ENCODE assay signal across 18 cellular contexts in genomic region chr7:7104971-7105370, GRCh38.
A peak's percentile ranks its signal among the peaks of the same experiment; 100 is the strongest.
DNase-seq lines count a peak whose midpoint lies in the region; ATAC-seq and TF ChIP-seq lines count a peak whose summit lies in the region.
"Had no signal": no experiment of that assay in that cellular context is flagged by ENCODE, and none has a peak within 500 bp of the region (broad histone marks: within the 10 kb centered on the region; RNA-seq: fewer than 3 reads in every experiment).

No MANE protein-coding gene starts in this region.

- no peak for DNase-seq in activated CD4-positive, alpha-beta T cell treated with anti-CD3 and anti-CD28 coated beads, Interleukin-2, amount 10 ng/mL, durations not matched to agents 7 days and 5 days
- DNase-seq in activated CD4-positive, alpha-beta T cell treated with anti-CD3 and anti-CD28 coated beads, Interleukin-2, amount 50 U/mL, for 1 hour, result no peak
- no peak for DNase-seq in trophoblast cell
- no peak for DNase-seq in cerebellar nuclear complex (lab: John Stamatoyannopoulos, UW)
- no peak for DNase-seq in body of pancreas
- no peak for DNase-seq in AG20443 (ENCODE audit: low spot score)
- DNase-seq: Calu3, DMS79, GF-D8, KG1, MM.1S, NCI-H2029, NCI-H2171 treated with DMSO at 0.1 percent for 48 hours, NCI-H510A treated with DMSO at 0.1 percent for 48 hours, SIG-M5 had no signal

- H3K36me3 Mint-ChIP-seq in activated CD4-positive, alpha-beta T cell treated with anti-CD3 and anti-CD28 coated beads, Interleukin-2, amount 10 ng/mL, durations not matched to agents 7 days and 5 days (ENCODE audit: low read depth), result peaks cover 12% of the 10 kb centered on the region

- H3K4me3 ChIP-seq in HUES48 (ENCODE audit: low read depth, low read length), result no peak overlapping the region
- peak overlapping the region; percentile 34 for H3K4me3 ChIP-seq in endocrine pancreas (ENCODE audit: control insufficient read depth, insufficient read depth, low read length)
- H3K4me3 ChIP-seq in trophoblast cell (ENCODE audit: low read depth, low read length), result no peak overlapping the region
- no peak overlapping the region for H3K4me3 ChIP-seq in body of pancreas

- no peaks in the 10 kb centered on the region for H3K27me3 ChIP-seq in HUES48 (ENCODE audit: control insufficient read depth, insufficient read depth, low read length)
- no peaks in the 10 kb centered on the region for H3K27me3 ChIP-seq in endocrine pancreas (ENCODE audit: control insufficient read depth, insufficient read depth, low read length)
- H3K27me3 ChIP-seq in trophoblast cell (ENCODE audit: insufficient read depth, low read length), result no peaks in the 10 kb centered on the region
- no peaks in the 10 kb centered on the region for H3K27me3 ChIP-seq in body of pancreas

- H3K14ac ChIP-seq in trophoblast cell (ENCODE audit: low read length), result no peak overlapping the region

- H3K4me3 Mint-ChIP-seq in activated CD4-positive, alpha-beta T cell treated with anti-CD3 and anti-CD28 coated beads, Interleukin-2, amount 10 ng/mL, durations not matched to agents 7 days and 5 days, result no peak overlapping the region

- H2BK5ac ChIP-seq in trophoblast cell (ENCODE audit: low read depth, low read length, poor library complexity), result no peak overlapping the region

- H2BK120ac ChIP-seq in trophoblast cell (ENCODE audit: insufficient read depth, low read length, poor library complexity), result no peak overlapping the region

- POLR2A ChIA-PET in activated CD4-positive, alpha-beta T cell treated with anti-CD3 and anti-CD28 coated beads, Interleukin-2, amount 10 ng/mL, durations not matched to agents 7 days and 5 days (lab: Charles Lee), result interaction anchor here (0.9 kb wide), 1 partner anchor 79 kb away, joined by 3 read pairs; no protein-coding TSS in a partner anchor

- CTCF ChIA-PET in activated CD4-positive, alpha-beta T cell treated with anti-CD3 and anti-CD28 coated beads, Interleukin-2, amount 10 ng/mL, durations not matched to agents 7 days and 5 days (lab: Charles Lee), result interaction anchor here (0.9 to 1.1 kb wide), 2 partner anchors 11 to 222 kb away, joined by 3 read pairs; no protein-coding TSS in a partner anchor

- H2AK5ac ChIP-seq in trophoblast cell (ENCODE audit: low read length), result no peak overlapping the region

- peaks cover 22% of the 10 kb centered on the region for H3K79me1 ChIP-seq in trophoblast cell (ENCODE audit: low read length)

- no peaks in the 10 kb centered on the region for H3K79me2 ChIP-seq in trophoblast cell (ENCODE audit: control insufficient read depth, insufficient read depth, low read length, poor library complexity)

- H3K9me3 ChIP-seq in HUES48 (ENCODE audit: control insufficient read depth, insufficient read depth, low read length), result peaks cover 8% of the 10 kb centered on the region; the same call in 1 of the 2 replicates
- no peaks in the 10 kb centered on the region for H3K9me3 ChIP-seq in endocrine pancreas (ENCODE audit: control insufficient read depth, low read length)
- no peaks in the 10 kb centered on the region for H3K9me3 ChIP-seq in trophoblast cell (ENCODE audit: insufficient read depth, low read depth, low read length)
- H3K9me3 ChIP-seq in body of pancreas, result peaks cover 0 to 7% (median 0%) of the 10 kb centered on the region in 3 donors

- intact Hi-C loops in body of pancreas (cut with DNase I), result no loop called here

- H4K12ac ChIP-seq in trophoblast cell (ENCODE audit: low read depth, low read length), result no peak overlapping the region

- no peak for ATAC-seq in body of pancreas

- peaks cover 29% of the 10 kb centered on the region for H3K4me1 Mint-ChIP-seq in activated CD4-positive, alpha-beta T cell treated with anti-CD3 and anti-CD28 coated beads, Interleukin-2, amount 10 ng/mL, durations not matched to agents 7 days and 5 days

- H3K23ac ChIP-seq in trophoblast cell (ENCODE audit: low read length), result no peak overlapping the region

- peaks cover 12% of the 10 kb centered on the region for H3K9me3 Mint-ChIP-seq in activated CD4-positive, alpha-beta T cell treated with anti-CD3 and anti-CD28 coated beads, Interleukin-2, amount 10 ng/mL, durations not matched to agents 7 days and 5 days

- H3K4ac ChIP-seq in trophoblast cell (ENCODE audit: low read depth, low read length), result no peak overlapping the region

- H3K4me2 ChIP-seq in trophoblast cell (ENCODE audit: low read length), result no peak overlapping the region

- peak overlapping the region; percentile 3 for H2BK12ac ChIP-seq in trophoblast cell (ENCODE audit: low read length)

- WGBS in trophoblast cell (ENCODE audit: extremely low coverage, insufficient coverage, insufficient read length), result no CpG with 5 or more reads among the region's 5 CpGs
- 86% methylated on average over 5 of the region's 5 CpGs for WGBS in body of pancreas, 2 donors

- H3K27ac Mint-ChIP-seq in activated CD4-positive, alpha-beta T cell treated with anti-CD3 and anti-CD28 coated beads, Interleukin-2, amount 10 ng/mL, durations not matched to agents 7 days and 5 days, result peak overlapping the region; percentile 78

- H3K27me3 Mint-ChIP-seq in activated CD4-positive, alpha-beta T cell treated with anti-CD3 and anti-CD28 coated beads, Interleukin-2, amount 10 ng/mL, durations not matched to agents 7 days and 5 days, result peaks cover 3% of the 10 kb centered on the region

- H3K18ac ChIP-seq in trophoblast cell (ENCODE audit: low read length), result no peak overlapping the region

- H4K91ac ChIP-seq in trophoblast cell (ENCODE audit: low read depth, low read length), result no peak overlapping the region

- no peak for TF ChIP-seq CTCF in body of pancreas (IDR thresholded peaks at IDR 0.05)

- TF ChIP-seq POLR2A in body of pancreas (IDR thresholded peaks at IDR 0.05), result no peak

- no peak overlapping the region for H3K9ac ChIP-seq in HUES48 (ENCODE audit: low read depth, low read length)
- no peak overlapping the region for H3K9ac ChIP-seq in endocrine pancreas (ENCODE audit: control insufficient read depth, insufficient read depth, low read length)
- H3K9ac ChIP-seq in trophoblast cell (ENCODE audit: low read length), result no peak overlapping the region

- H2AFZ ChIP-seq in trophoblast cell (ENCODE audit: insufficient read depth, low read length, poor library complexity), result no peak overlapping the region

- H4K8ac ChIP-seq in trophoblast cell (ENCODE audit: low read depth, low read length), result no peak overlapping the region

- H3K27ac ChIP-seq in HUES48 (ENCODE audit: low read depth, low read length) (peak overlapping the region; percentile 50), trophoblast cell (ENCODE audit: low read depth, low read length) (no peak overlapping the region), body of pancreas (no peak overlapping the region)
- H3K27ac ChIP-seq: C4-2B had no signal

- H3K36me3 ChIP-seq in HUES48 (ENCODE audit: control insufficient read depth, insufficient read depth, low read length), result no peaks in the 10 kb centered on the region
- no peaks in the 10 kb centered on the region for H3K36me3 ChIP-seq in endocrine pancreas (ENCODE audit: control insufficient read depth, insufficient read depth, low read length)
- H3K36me3 ChIP-seq in trophoblast cell (ENCODE audit: control insufficient read depth in 1 of 2, insufficient read depth in 2 of 2, low read length in 2 of 2), result no peaks in the 10 kb centered on the region
- no peaks in the 10 kb centered on the region for H3K36me3 ChIP-seq in body of pancreas (replicated peaks in 1 of 2; ENCODE audit: insufficient read depth in 1 of 2, low read depth in 2 of 2)

- H3K4me1 ChIP-seq in HUES48 (ENCODE audit: control insufficient read depth, insufficient read depth, low read length) (peaks cover 41% of the 10 kb centered on the region), endocrine pancreas (ENCODE audit: control insufficient read depth, insufficient read depth, low read length) (peaks cover 3% of the 10 kb centered on the region), trophoblast cell (ENCODE audit: control insufficient read depth in 1 of 2, insufficient read depth in 2 of 2, low read length in 2 of 2) (peaks cover 5 to 8% of the 10 kb centered on the region in 2 experiments), body of pancreas (peaks cover 7% of the 10 kb centered on the region)
